Comparison of ENCODE assay signal across 10 cellular contexts in the genomic region with DNA sequence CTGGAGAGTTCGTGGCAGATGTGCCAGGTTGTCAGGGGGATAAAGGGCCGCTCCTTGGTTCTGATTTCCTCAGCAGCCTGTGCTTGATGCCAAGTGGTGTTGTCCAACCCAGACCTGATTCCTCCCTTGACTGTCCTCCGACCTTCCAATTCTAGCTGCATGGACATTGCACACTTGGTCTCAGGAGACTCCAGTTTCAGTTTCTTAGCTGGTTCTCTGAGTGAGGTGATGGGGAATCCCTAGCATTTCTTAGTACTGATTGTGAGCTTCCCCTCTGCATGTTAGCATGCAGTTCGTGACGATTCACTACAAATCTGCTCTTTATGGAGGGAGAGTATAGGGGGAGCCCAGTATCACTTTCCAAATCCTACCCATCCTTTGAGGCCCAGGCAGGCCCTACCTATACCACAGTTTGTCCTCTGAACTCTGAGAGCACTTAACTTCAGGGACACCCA. TPM values are rescaled to one million over a fixed set of nuclear protein-coding genes. Genes with fewer than 3 reads are reported as not detected.
DNase-seq lines count a peak whose midpoint lies in the region; ATAC-seq and TF ChIP-seq lines count a peak whose summit lies in the region.
"Had no signal": no experiment of that assay in that cellular context is flagged by ENCODE, and none has a peak within 500 bp of the region (broad histone marks: within the 10 kb centered on the region; RNA-seq: fewer than 3 reads in every experiment).

No MANE protein-coding gene starts in this region.

- H3K4me1 Mint-ChIP-seq in activated naive CD8-positive, alpha-beta T cell treated with anti-CD3 and anti-CD28 coated beads, Interleukin-2, amount 10 ng/mL, durations not matched to agents 7 days and 5 days = peaks cover 56% of the 10 kb centered on the region

- peak overlapping the region; percentile 87 for H3K27ac Mint-ChIP-seq in activated naive CD8-positive, alpha-beta T cell treated with anti-CD3 and anti-CD28 coated beads, Interleukin-2, amount 10 ng/mL, durations not matched to agents 7 days and 5 days

- peak; percentile 38 for ATAC-seq in GM19452 (IDR thresholded peaks at IDR 0.05; ENCODE audit: unreplicated experiment)
- ATAC-seq in HG03108 (IDR thresholded peaks at IDR 0.05; ENCODE audit: unreplicated experiment) = peak; percentile 40
- ATAC-seq in activated naive CD8-positive, alpha-beta T cell treated with anti-CD3 and anti-CD28 coated beads, Interleukin-2, amount 10 ng/mL, durations not matched to agents 7 days and 5 days (ENCODE audit: low read depth) = peak; percentile 78
- ATAC-seq in HG02763 (IDR thresholded peaks at IDR 0.05; ENCODE audit: unreplicated experiment) = no peak
- ATAC-seq: right cardiac atrium had no signal

- no peak for TF ChIP-seq CTCF in GM10266 (IDR thresholded peaks at IDR 0.05; ENCODE audit: control insufficient read depth, insufficient read depth, low read depth, missing control alignments)

- peak; percentile 62 for DNase-seq in GM10266 (ENCODE audit: extremely low spot score)
- peak; percentile 40 for DNase-seq in activated naive CD8-positive, alpha-beta T cell treated with anti-CD3 and anti-CD28 coated beads, Interleukin-2, amount 10 ng/mL, durations not matched to agents 7 days and 5 days
- DNase-seq in T1000 (lab: John Stamatoyannopoulos, UW) = no peak
- DNase-seq in medulla oblongata (ENCODE audit: extremely low spot score) = no peak
- DNase-seq in cerebellum (ENCODE audit: low spot score) = no peak
- DNase-seq: Kasumi-1, right cardiac atrium had no signal

- peak overlapping the region; percentile 59 for H3K4me3 Mint-ChIP-seq in activated naive CD8-positive, alpha-beta T cell treated with anti-CD3 and anti-CD28 coated beads, Interleukin-2, amount 10 ng/mL, durations not matched to agents 7 days and 5 days

- POLR2A ChIA-PET in activated naive CD8-positive, alpha-beta T cell treated with anti-CD3 and anti-CD28 coated beads, Interleukin-2, amount 10 ng/mL, durations not matched to agents 7 days and 5 days (lab: Charles Lee) = interaction anchor here (0.6 to 4.8 kb wide), 18 partner anchors 8 to 88 kb away, joined by 3 to 92 read pairs (median 4); a partner anchor contains a TSS

- peaks cover 29% of the 10 kb centered on the region for H3K36me3 Mint-ChIP-seq in activated naive CD8-positive, alpha-beta T cell treated with anti-CD3 and anti-CD28 coated beads, Interleukin-2, amount 10 ng/mL, durations not matched to agents 7 days and 5 days

- peaks cover 10% of the 10 kb centered on the region for H3K9me3 Mint-ChIP-seq in activated naive CD8-positive, alpha-beta T cell treated with anti-CD3 and anti-CD28 coated beads, Interleukin-2, amount 10 ng/mL, durations not matched to agents 7 days and 5 days

- H3K27me3 Mint-ChIP-seq in activated naive CD8-positive, alpha-beta T cell treated with anti-CD3 and anti-CD28 coated beads, Interleukin-2, amount 10 ng/mL, durations not matched to agents 7 days and 5 days = no peaks in the 10 kb centered on the region

RNA-seq across cellular contexts. Expression of a gene that starts 12.4 kb away (rescaled TPM):
- 100 to 1,000 TPM; 231 to 238 TPM for total RNA-seq in activated naive CD8-positive, alpha-beta T cell treated with anti-CD3 and anti-CD28 coated beads, Interleukin-2, amount 10 ng/mL, durations not matched to agents 7 days and 5 days
- total RNA-seq in cerebellum = not detected

Comparison
In these comparisons a context has a peak if more than half of its experiments do, and no peak if none do; other contexts are left out.
1. DNase-seq: peak in GM10266 (single experiment) and activated naive CD8-positive, alpha-beta T cell treated with anti-CD3 and anti-CD28 coated beads, Interleukin-2, amount 10 ng/mL, durations not matched to agents 7 days and 5 days (single experiment); none in T1000 (single experiment), medulla oblongata (single experiment) and cerebellum (single experiment).
2. RNA of a gene that starts 12.4 kb away (total RNA-seq): 231 to 238 TPM in activated naive CD8-positive, alpha-beta T cell treated with anti-CD3 and anti-CD28 coated beads, Interleukin-2, amount 10 ng/mL, durations not matched to agents 7 days and 5 days; not detected in cerebellum (single experiment); every median in the first group is over 100 times any median in the second.